In genomic region chr11:45556851-45557707, GRCh38 we compare ENCODE assay signal across 17 cellular contexts.
A peak's percentile ranks its signal among the peaks of the same experiment; 100 is the strongest.
DNase-seq lines count a peak whose midpoint lies in the region; ATAC-seq and TF ChIP-seq lines count a peak whose summit lies in the region.
"Had no signal": no experiment of that assay in that cellular context is flagged by ENCODE, and none has a peak within 500 bp of the region (broad histone marks: within the 10 kb centered on the region; RNA-seq: fewer than 3 reads in every experiment).

No MANE protein-coding gene starts in this region.

- peaks cover 34% of the 10 kb centered on the region for H3K4me1 Mint-ChIP-seq in MCF 10A (ENCODE audit: insufficient read depth, unreplicated experiment)
- H3K4me1 Mint-ChIP-seq: activated CD4-positive, alpha-beta T cell treated with anti-CD3 and anti-CD28 coated beads, Interleukin-2, amount 10 ng/mL, durations not matched to agents 7 days and 5 days; CD8-positive, alpha-beta memory T cell; natural killer cell had no signal

- H3K4me3 ChIP-seq in breast epithelium (no peak overlapping the region), RWPE2 (ENCODE audit: severe bottlenecking) (no peak overlapping the region), fibroblast of villous mesenchyme (ENCODE audit: low read depth, low read length) (no peak overlapping the region), colonic mucosa (no peak overlapping the region)
- H3K4me3 ChIP-seq: transverse colon had no signal

- peaks cover 5% of the 10 kb centered on the region for H3K36me3 Mint-ChIP-seq in MCF 10A (ENCODE audit: insufficient read depth, unreplicated experiment)
- H3K36me3 Mint-ChIP-seq: activated naive CD8-positive, alpha-beta T cell; CD8-positive, alpha-beta memory T cell; natural killer cell had no signal

- no peaks in the 10 kb centered on the region for H3K9me3 Mint-ChIP-seq in MCF 10A (ENCODE audit: unreplicated experiment)
- H3K9me3 Mint-ChIP-seq: activated CD4-positive, alpha-beta T cell treated with anti-CD3 and anti-CD28 coated beads, Interleukin-2, amount 10 ng/mL, durations not matched to agents 7 days and 5 days; CD8-positive, alpha-beta memory T cell; natural killer cell; T-helper 2 cell treated with Interferon-gamma antibody and Interleukin-4, amounts not matched to agents 5 μg/mL and 100 μg/mL, for 36 hours had no signal

- CTCF ChIA-PET in MCF 10A (lab: Yijun Ruan, JAX), result no interaction called here

- H3K27ac Mint-ChIP-seq in MCF 10A (ENCODE audit: low read depth, unreplicated experiment), result peak overlapping the region; percentile 80
- H3K27ac Mint-ChIP-seq: activated CD4-positive, alpha-beta T cell treated with anti-CD3 and anti-CD28 coated beads, Interleukin-2, amount 10 ng/mL, durations not matched to agents 7 days and 5 days; activated naive CD8-positive, alpha-beta T cell; natural killer cell; T-helper 2 cell treated with Interferon-gamma antibody and Interleukin-4, amounts not matched to agents 5 μg/mL and 100 μg/mL, for 36 hours had no signal

- POLR2A ChIA-PET in MCF 10A (lab: Yijun Ruan, JAX), result interaction anchor here (0.5 to 1.3 kb wide), 2 partner anchors 10 to 685 kb away, joined by 3 to 4 read pairs; no protein-coding TSS in a partner anchor

- H3K27me3 Mint-ChIP-seq in MCF 10A (ENCODE audit: insufficient read depth, unreplicated experiment), result no peaks in the 10 kb centered on the region
- H3K27me3 Mint-ChIP-seq: activated CD4-positive, alpha-beta T cell treated with anti-CD3 and anti-CD28 coated beads, Interleukin-2, amount 10 ng/mL, durations not matched to agents 7 days and 5 days had no signal

- no peak for TF ChIP-seq POLR2A in breast epithelium (IDR thresholded peaks at IDR 0.05)

- BruUV-seq in MCF 10A (replicated peaks; lab: Mats Ljungman, UMichigan), result no TSS peak

- ATAC-seq in RWPE2 (ENCODE audit: low read depth), result peak; percentile 52
- ATAC-seq: natural killer cell had no signal

- H3K4me1 ChIP-seq in breast epithelium (no peaks in the 10 kb centered on the region), RWPE2 (ENCODE audit: insufficient read depth, poor library complexity, severe bottlenecking) (no peaks in the 10 kb centered on the region), colonic mucosa (no peaks in the 10 kb centered on the region)
- H3K4me1 ChIP-seq: transverse colon had no signal

- H3K9me3 ChIP-seq in breast epithelium (no peaks in the 10 kb centered on the region), RWPE2 (ENCODE audit: severe bottlenecking) (no peaks in the 10 kb centered on the region), colonic mucosa (no peaks in the 10 kb centered on the region)
- H3K9me3 ChIP-seq: transverse colon had no signal

- no peak overlapping the region for H3K4me3 Mint-ChIP-seq in MCF 10A (ENCODE audit: unreplicated experiment)
- H3K4me3 Mint-ChIP-seq: activated CD4-positive, alpha-beta T cell treated with anti-CD3 and anti-CD28 coated beads, Interleukin-2, amount 10 ng/mL, durations not matched to agents 7 days and 5 days; activated naive CD8-positive, alpha-beta T cell; CD8-positive, alpha-beta memory T cell; natural killer cell; T-helper 2 cell treated with Interferon-gamma antibody and Interleukin-4, amounts not matched to agents 5 μg/mL and 100 μg/mL, for 36 hours had no signal

- H3K36me3 ChIP-seq in breast epithelium (no peaks in the 10 kb centered on the region), RWPE2 (ENCODE audit: low read depth) (no peaks in the 10 kb centered on the region), colonic mucosa (no peaks in the 10 kb centered on the region)
- H3K36me3 ChIP-seq: transverse colon had no signal

- TF ChIP-seq CTCF in MCF 10A (IDR thresholded peaks at IDR 0.05; ENCODE audit: unreplicated experiment) (no peak), breast epithelium (IDR thresholded peaks at IDR 0.05) (no peak), RWPE2 (IDR thresholded peaks at IDR 0.05; ENCODE audit: poor library complexity, severe bottlenecking) (no peak), fibroblast of villous mesenchyme (IDR thresholded peaks at IDR 0.05; ENCODE audit: insufficient read depth, low read depth, low read length) (no peak), colonic mucosa (IDR thresholded peaks at IDR 0.05) (no peak)

- no peaks in the 10 kb centered on the region for H3K27me3 ChIP-seq in breast epithelium
- H3K27me3 ChIP-seq in RWPE2 (ENCODE audit: insufficient read depth, poor library complexity, severe bottlenecking), result no peaks in the 10 kb centered on the region
- no peaks in the 10 kb centered on the region for H3K27me3 ChIP-seq in colonic mucosa
- H3K27me3 ChIP-seq: transverse colon had no signal

- H3K27ac ChIP-seq in breast epithelium, result no peak overlapping the region
- peak overlapping the region; percentile 26 for H3K27ac ChIP-seq in RWPE2 (ENCODE audit: poor library complexity, severe bottlenecking)
- H3K27ac ChIP-seq in colonic mucosa, result no peak overlapping the region
- H3K27ac ChIP-seq: transverse colon had no signal

- intact Hi-C loops in MCF 10A (cut with micrococcal nuclease) (no loop called here), breast epithelium (cut with DNase I; ENCODE audit: low total_unique reads) (no loop called here), colonic mucosa (cut with DNase I) (no loop called here)

- DNase-seq in MCF 10A (ENCODE audit: unreplicated experiment), result peak; percentile 93
- DNase-seq in breast epithelium (ENCODE audit: low spot score in 2 of 2), result no peak
- no peak for DNase-seq in RWPE2 (ENCODE audit: low spot score)
- peak; percentile 25 for DNase-seq in fibroblast of villous mesenchyme (ENCODE audit: low read depth)
- DNase-seq in stromal cell of bone marrow (ENCODE audit: low read depth), result peak; percentile 69
- DNase-seq in SW 1271 (lab: John Stamatoyannopoulos, UW), result no peak
- no peak for DNase-seq in iPS-NIHi7 (ENCODE audit: extremely low spot score)
- no peak for DNase-seq in colonic mucosa
- DNase-seq: activated CD4-positive, alpha-beta T cell treated with anti-CD3 and anti-CD28 coated beads, Interleukin-2, amount 10 ng/mL, durations not matched to agents 7 days and 5 days; CD8-positive, alpha-beta memory T cell; cerebellar nuclear complex; natural killer cell; NCI-H146; NCI-H526 treated with DMSO at 0.1 percent for 48 hours; transverse colon had no signal

- no peak overlapping the region for H3K9ac ChIP-seq in colonic mucosa (ENCODE audit: low read depth in 2 of 2, low read length in 2 of 2)

Comparison
In these comparisons a context has a peak if more than half of its experiments do, and no peak if none do; other contexts are left out.
1. DNase-seq: peak in MCF 10A (single experiment), fibroblast of villous mesenchyme (single experiment) and stromal cell of bone marrow (single experiment); none in breast epithelium (0 of 2), RWPE2 (single experiment), SW 1271 (0 of 2), iPS-NIHi7 (single experiment) and colonic mucosa (single experiment).